22 cellular contexts compared by ENCODE assay signal in the genomic region with DNA sequence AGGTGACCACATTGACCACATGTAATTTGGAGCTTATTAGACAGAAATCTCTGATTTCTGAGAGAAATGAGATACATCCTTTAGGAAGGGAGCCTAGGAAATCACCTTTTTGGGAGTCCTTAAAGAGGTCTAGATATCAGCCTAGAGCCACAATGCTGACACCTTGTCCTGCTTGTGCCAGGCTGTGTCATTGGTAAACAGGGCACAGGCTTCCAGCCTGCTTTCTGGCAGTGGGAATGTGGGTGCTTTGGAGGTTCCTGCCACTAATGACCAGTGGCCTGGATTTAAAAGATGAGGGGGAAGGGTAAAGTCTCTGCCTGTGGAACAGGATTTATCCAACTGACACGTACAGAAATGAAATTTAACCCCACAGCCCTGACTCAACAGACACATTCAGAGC.
"Had no signal": no experiment of that assay in that cellular context is flagged by ENCODE, and none has a peak within 500 bp of the region (broad histone marks: within the 10 kb centered on the region; RNA-seq: fewer than 3 reads in every experiment).

No MANE protein-coding gene starts in this region.

- H3K9me3 ChIP-seq: SK-N-SH had no signal

- H3K9ac ChIP-seq: KMS-11, SK-N-SH had no signal

- H3K4me2 ChIP-seq: KMS-11, SK-N-SH had no signal

- DNase-seq: MV-4-11, NCI-H1048, NCI-H1105, NCI-H1417, NCI-H1436 treated with DMSO at 0.1 percent for 48 hours, NCI-H1694, NCI-H187 treated with DMSO at 0.1 percent for 48 hours, NCI-H2029 treated with DMSO at 0.1 percent for 48 hours, NCI-H2171 treated with DMSO at 0.1 percent for 48 hours, NCI-H2227 treated with DMSO at 0.1 percent for 48 hours, NCI-H524 treated with DMSO at 0.1 percent for 48 hours, NCI-H69, NCI-H774, PC-3, SHP77, SK-N-SH, SW 1271 had no signal

- H3K4me3 ChIP-seq: K562 had no signal

- FAIRE-seq: K562 had no signal

- H3K9me2 ChIP-seq: SK-N-SH had no signal

- H3K27ac ChIP-seq: HL-60, KMS-11, RWPE1 had no signal

- ATAC-seq: K562, Panc1, PC-3 had no signal
